Comparison of ENCODE assay signal across 9 cellular contexts in genomic region chr16:24253192-24253591, GRCh38. TPM values are rescaled to one million over a fixed set of nuclear protein-coding genes. Genes with fewer than 3 reads are reported as not detected.
A peak's percentile ranks its signal among the peaks of the same experiment; 100 is the strongest.
DNase-seq lines count a peak whose midpoint lies in the region; ATAC-seq and TF ChIP-seq lines count a peak whose summit lies in the region.
"Had no signal": no experiment of that assay in that cellular context is flagged by ENCODE, and none has a peak within 500 bp of the region (broad histone marks: within the 10 kb centered on the region; RNA-seq: fewer than 3 reads in every experiment).

No MANE protein-coding gene starts in this region.

- POLR2A ChIA-PET in T-cell (lab: Charles Lee) = no interaction called here

- in situ Hi-C loops in brain microvascular endothelial cell (cut with HindIII; ENCODE audit: low pct_ligation_motif_present, low sequenced_read_pairs) = no loop called here

- ATAC-seq in T-cell (replicated peaks in 1 of 4) (peak in 2 of 4 experiments; percentile 50 to 62), HG03442 (IDR thresholded peaks at IDR 0.05; ENCODE audit: unreplicated experiment) (no peak)

- H3K4me3 ChIP-seq in LNCaP clone FGC (ENCODE audit: low read depth, low read length) (no peak overlapping the region), brain microvascular endothelial cell (ENCODE audit: low read depth, low read length) (no peak overlapping the region)
- H3K4me3 ChIP-seq: BLaER1 had no signal

- peak; percentile 59 for TF ChIP-seq CTCF in LNCaP clone FGC (IDR thresholded peaks at IDR 0.05; ENCODE audit: control insufficient read depth, extremely low read depth, insufficient read depth)
- TF ChIP-seq CTCF in brain microvascular endothelial cell (IDR thresholded peaks at IDR 0.05; ENCODE audit: low read depth, low read length, missing control alignments) = peak; percentile 55

- H3K36me3 ChIP-seq in brain microvascular endothelial cell (replicated peaks) = no peaks in the 10 kb centered on the region
- H3K36me3 ChIP-seq: BLaER1 had no signal

- H3K27ac ChIP-seq in brain microvascular endothelial cell = no peak overlapping the region
- H3K27ac ChIP-seq: BLaER1 had no signal

- CTCF ChIA-PET in T-cell (lab: Charles Lee) = interaction anchor here (0.6 to 3.8 kb wide), 11 partner anchors 9 to 1051 kb away, joined by 3 to 35 read pairs (median 4); no protein-coding TSS in a partner anchor

- H3K9me3 Mint-ChIP-seq in T-cell = no peaks in the 10 kb centered on the region

- DNase-seq in NCI-H1694 treated with DMSO at 0.1 percent for 48 hours (lab: John Stamatoyannopoulos, UW) (peak; percentile 24), NCI-H1694 (lab: John Stamatoyannopoulos, UW) (no peak), LNCaP clone FGC (ENCODE audit: low read depth) (peak; percentile 13), T-cell (peak in 23 of 34 experiments; percentile 1 to 30 (median 13)), brain microvascular endothelial cell (peak; percentile 3), kidney glomerular epithelial cell (lab: John Stamatoyannopoulos, UW) (peak; percentile 8)
- DNase-seq in stimulated activated CD8-positive, alpha-beta memory T cell treated with anti-CD3 and anti-CD28 coated beads, Interleukin-12 subunit alpha, Interleukin-12 subunit beta, amount 100 ng/mL, for 1 hour (ENCODE audit: low read depth) = peak; percentile 13

- no peaks in the 10 kb centered on the region for H3K27me3 ChIP-seq in brain microvascular endothelial cell (replicated peaks)
- H3K27me3 ChIP-seq: BLaER1 had no signal

- peaks cover 0 to 4% (median 2%) of the 10 kb centered on the region in 3 donors for H3K4me1 Mint-ChIP-seq in T-cell

- H3K4me3 Mint-ChIP-seq in T-cell = no peak overlapping the region

- no peak overlapping the region for H3K27ac Mint-ChIP-seq in T-cell

- H3K27me3 Mint-ChIP-seq in T-cell = peaks cover 49 to 53% of the 10 kb centered on the region in 2 donors

- H3K36me3 Mint-ChIP-seq in T-cell = no peaks in the 10 kb centered on the region

RNA-seq across cellular contexts. Expression of gene CACNG3, which starts 2.9 kb away (rescaled TPM):
- total RNA-seq in T-cell = not detected
